18 cellular contexts compared by ENCODE assay signal in the genomic region with DNA sequence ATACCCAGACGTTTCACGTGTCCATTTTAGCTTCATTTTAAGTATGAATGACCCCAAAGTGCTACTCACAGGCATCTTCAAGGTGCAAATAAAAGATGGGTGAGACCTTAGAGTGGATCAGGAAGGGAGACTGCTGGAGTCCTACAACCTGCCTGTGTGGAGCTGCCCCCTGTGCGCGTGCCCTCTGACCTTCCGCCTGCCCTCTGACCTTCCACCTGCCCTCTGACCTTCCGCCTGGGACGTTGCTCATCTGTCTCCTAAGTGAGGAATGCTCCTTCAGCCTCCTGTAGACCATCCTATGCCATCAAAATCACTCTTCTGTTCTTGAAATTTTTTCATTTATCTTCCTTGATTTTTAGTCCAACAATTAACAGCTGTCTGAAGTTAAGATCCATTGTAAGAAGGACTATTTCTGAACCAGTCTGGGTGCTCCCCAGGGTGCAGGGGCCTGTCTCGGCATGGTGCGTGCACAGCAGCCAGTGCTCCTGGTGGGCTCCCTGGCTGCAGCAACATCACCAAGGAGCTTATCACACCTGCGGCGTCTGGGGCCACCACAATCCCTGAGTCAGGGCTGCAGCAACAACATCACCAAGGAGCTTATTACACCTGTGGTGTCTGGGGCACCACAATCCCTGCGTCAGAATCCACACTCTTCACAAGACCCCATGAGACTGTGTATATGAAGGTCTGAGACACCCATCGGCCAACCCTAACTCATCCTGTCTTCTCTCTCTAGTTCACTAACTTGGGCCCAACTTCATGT.
DNase-seq lines count a peak whose midpoint lies in the region; ATAC-seq and TF ChIP-seq lines count a peak whose summit lies in the region.
"Had no signal": no experiment of that assay in that cellular context is flagged by ENCODE, and none has a peak within 500 bp of the region (broad histone marks: within the 10 kb centered on the region; RNA-seq: fewer than 3 reads in every experiment).

No MANE protein-coding gene starts in this region.

- H2BK15ac ChIP-seq in neuronal stem cell (ENCODE audit: low read length): no peak overlapping the region

- H3K36me3 Mint-ChIP-seq in activated naive CD8-positive, alpha-beta T cell treated with anti-CD3 and anti-CD28 coated beads, Interleukin-2, amount 10 ng/mL, durations not matched to agents 7 days and 5 days: no peaks in the 10 kb centered on the region
- H3K36me3 Mint-ChIP-seq in activated naive CD8-positive, alpha-beta T cell treated with anti-CD3 and anti-CD28 coated beads, Interleukin-2, amount 50 U/mL, for 24 hours (ENCODE audit: low read depth): no peaks in the 10 kb centered on the region
- no peaks in the 10 kb centered on the region for H3K36me3 Mint-ChIP-seq in WTC11

- no peaks in the 10 kb centered on the region for H3K4me1 Mint-ChIP-seq in activated naive CD8-positive, alpha-beta T cell treated with anti-CD3 and anti-CD28 coated beads, Interleukin-2, amount 10 ng/mL, durations not matched to agents 7 days and 5 days
- no peaks in the 10 kb centered on the region for H3K4me1 Mint-ChIP-seq in activated naive CD8-positive, alpha-beta T cell treated with anti-CD3 and anti-CD28 coated beads, Interleukin-2, amount 50 U/mL, for 24 hours
- no peaks in the 10 kb centered on the region for H3K4me1 Mint-ChIP-seq in WTC11

- DNase-seq in activated naive CD8-positive, alpha-beta T cell treated with anti-CD3 and anti-CD28 coated beads, Interleukin-2, amount 10 ng/mL, durations not matched to agents 7 days and 5 days: peak; percentile 5
- DNase-seq in activated naive CD8-positive, alpha-beta T cell treated with anti-CD3 and anti-CD28 coated beads, Interleukin-2, amount 50 U/mL, for 24 hours: no peak
- no peak for DNase-seq in WTC11 (ENCODE audit: low spot score)
- DNase-seq in neuronal stem cell (ENCODE audit: low spot score): no peak
- DNase-seq in aorta: peak; percentile 11 to 40
- DNase-seq in A673 (ENCODE audit: low spot score): no peak
- DNase-seq: COR-L47, DMS153, GOT3, NCI-H1048, NCI-H1436 treated with DMSO at 0.1 percent for 48 hours, NCI-H2029 treated with DMSO at 0.1 percent for 48 hours, NCI-H2171 treated with DMSO at 0.1 percent for 48 hours, NCI-H446 treated with DMSO at 0.1 percent for 48 hours had no signal

- intact Hi-C loops in aorta (cut with DNase I) (no loop called here), A673 (cut with micrococcal nuclease; ENCODE audit: unreplicated experiment) (no loop called here)

- no peak overlapping the region for H3K27ac Mint-ChIP-seq in activated naive CD8-positive, alpha-beta T cell treated with anti-CD3 and anti-CD28 coated beads, Interleukin-2, amount 10 ng/mL, durations not matched to agents 7 days and 5 days
- H3K27ac Mint-ChIP-seq in activated naive CD8-positive, alpha-beta T cell treated with anti-CD3 and anti-CD28 coated beads, Interleukin-2, amount 50 U/mL, for 24 hours: no peak overlapping the region
- 0 out of 2 replicates have a peak overlapping the region, but pooled peaks have one; percentile 0 for H3K27ac Mint-ChIP-seq in WTC11

- TF ChIP-seq CTCF in WTC11 (IDR thresholded peaks at IDR 0.05) (no peak), A673 (conservative IDR thresholded peaks at IDR 0.05; ENCODE audit: low read depth, low read length) (no peak)

- POLR2A ChIA-PET in activated naive CD8-positive, alpha-beta T cell treated with anti-CD3 and anti-CD28 coated beads, Interleukin-2, amount 10 ng/mL, durations not matched to agents 7 days and 5 days (lab: Charles Lee): no interaction called here
- POLR2A ChIA-PET in WTC11 (lab: Charles Lee): no interaction called here
- POLR2A ChIA-PET in A673 (lab: Charles Lee; ENCODE audit: low non-redundant PET): no interaction called here

- no peak overlapping the region for H4K91ac ChIP-seq in neuronal stem cell (ENCODE audit: low read depth, low read length, poor library complexity)

- no peak overlapping the region for H2AK5ac ChIP-seq in neuronal stem cell (ENCODE audit: low read depth, low read length)

- ATAC-seq in activated naive CD8-positive, alpha-beta T cell treated with anti-CD3 and anti-CD28 coated beads, Interleukin-2, amount 10 ng/mL, durations not matched to agents 7 days and 5 days (ENCODE audit: low read depth): no peak
- ATAC-seq in activated naive CD8-positive, alpha-beta T cell treated with anti-CD3 and anti-CD28 coated beads, Interleukin-2, amount 50 U/mL, for 24 hours: no peak
- ATAC-seq in WTC11 (no peak), aorta (ENCODE audit: low FRiP score) (no peak), HG03521 (IDR thresholded peaks at IDR 0.05; ENCODE audit: unreplicated experiment) (no peak)
- ATAC-seq: A549 had no signal

- no peaks in the 10 kb centered on the region for H3K27me3 Mint-ChIP-seq in activated naive CD8-positive, alpha-beta T cell treated with anti-CD3 and anti-CD28 coated beads, Interleukin-2, amount 10 ng/mL, durations not matched to agents 7 days and 5 days
- no peaks in the 10 kb centered on the region for H3K27me3 Mint-ChIP-seq in activated naive CD8-positive, alpha-beta T cell treated with anti-CD3 and anti-CD28 coated beads, Interleukin-2, amount 50 U/mL, for 24 hours
- no peaks in the 10 kb centered on the region for H3K27me3 Mint-ChIP-seq in WTC11 (ENCODE audit: low read depth)

- H3K79me1 ChIP-seq in neuronal stem cell (ENCODE audit: low read depth, low read length): peaks cover 1% of the 10 kb centered on the region

- H3K27ac ChIP-seq in neuronal stem cell (replicated peaks; ENCODE audit: low read length): no peak overlapping the region
- H3K27ac ChIP-seq in aorta (ENCODE audit: low read depth in 1 of 2, low read length in 2 of 2): no peak overlapping the region
- no peak overlapping the region for H3K27ac ChIP-seq in A673 (ENCODE audit: low read depth, low read length, poor library complexity, severe bottlenecking)
- H3K27ac ChIP-seq: A549, KMS-11, RWPE1 had no signal

- no peaks in the 10 kb centered on the region for H3K9me3 ChIP-seq in neuronal stem cell (replicated peaks in 1 of 2; ENCODE audit: control insufficient read depth in 2 of 2, insufficient read depth in 1 of 2, low read depth in 1 of 2, low read length in 2 of 2)
- H3K9me3 ChIP-seq in aorta (ENCODE audit: control insufficient read depth, low read length): no peaks in the 10 kb centered on the region
- no peaks in the 10 kb centered on the region for H3K9me3 ChIP-seq in A673 (ENCODE audit: low read depth, low read length, poor library complexity, severe bottlenecking)
- H3K9me3 ChIP-seq: A549 had no signal

- no CpG with 5 or more reads among the region's 13 CpGs for WGBS in neuronal stem cell (ENCODE audit: extremely low coverage in 2 of 2, insufficient read length in 2 of 2, insufficient replicate concordance in 1 of 2), 2 donors
- 87 to 88% methylated on average over 13 of the region's 13 CpGs for WGBS in aorta, 2 donors

- no peak overlapping the region for H3K4me3 Mint-ChIP-seq in activated naive CD8-positive, alpha-beta T cell treated with anti-CD3 and anti-CD28 coated beads, Interleukin-2, amount 10 ng/mL, durations not matched to agents 7 days and 5 days
- no peak overlapping the region for H3K4me3 Mint-ChIP-seq in activated naive CD8-positive, alpha-beta T cell treated with anti-CD3 and anti-CD28 coated beads, Interleukin-2, amount 50 U/mL, for 24 hours
- no peak overlapping the region for H3K4me3 Mint-ChIP-seq in WTC11

- CTCF ChIA-PET in WTC11 (lab: Charles Lee): no interaction called here
- CTCF ChIA-PET in A673 (lab: Charles Lee): no interaction called here

- no peak overlapping the region for H3K4ac ChIP-seq in neuronal stem cell (ENCODE audit: low read length)

- H3K4me3 ChIP-seq in neuronal stem cell (ENCODE audit: low read length in 2 of 2) (peak overlapping the region in 1 of 2 donors; percentile 32), aorta (ENCODE audit: low read length in 2 of 2) (no peak overlapping the region), A673 (ENCODE audit: low read depth, low read length, poor library complexity, severe bottlenecking) (no peak overlapping the region)
- H3K4me3 ChIP-seq: A549 had no signal

- H3K4me1 ChIP-seq in neuronal stem cell (ENCODE audit: control insufficient read depth in 2 of 2, insufficient read depth in 1 of 2, low read depth in 1 of 2, low read length in 2 of 2) (no peaks in the 10 kb centered on the region), aorta (ENCODE audit: control insufficient read depth in 1 of 2, insufficient read depth in 2 of 2, low read length in 2 of 2) (no peaks in the 10 kb centered on the region), A673 (ENCODE audit: insufficient read depth, low read length, poor library complexity, severe bottlenecking) (no peaks in the 10 kb centered on the region)
- H3K4me1 ChIP-seq: A549 had no signal

- no peak overlapping the region for H3K4me2 ChIP-seq in neuronal stem cell (ENCODE audit: insufficient read depth, low read length, poor library complexity, severe bottlenecking)
- H3K4me2 ChIP-seq: A549, KMS-11 had no signal

- H3K27me3 ChIP-seq in neuronal stem cell (ENCODE audit: control insufficient read depth in 3 of 3, insufficient read depth in 3 of 3, low read depth in 1 of 3, low read length in 3 of 3) (no peaks in the 10 kb centered on the region), aorta (ENCODE audit: control insufficient read depth in 1 of 2, insufficient read depth in 2 of 2, low read length in 1 of 2) (no peaks in the 10 kb centered on the region), A673 (replicated peaks; ENCODE audit: insufficient read depth, low read depth, low read length, poor library complexity) (no peaks in the 10 kb centered on the region)

- peak overlapping the region; percentile 55 for H3K18ac ChIP-seq in neuronal stem cell (ENCODE audit: low read length)

- H3K9ac ChIP-seq in neuronal stem cell (ENCODE audit: low read depth, low read length, poor library complexity): no peak overlapping the region
- H3K9ac ChIP-seq: KMS-11 had no signal

- H3K14ac ChIP-seq in neuronal stem cell (ENCODE audit: low read length): no peak overlapping the region

- H2BK12ac ChIP-seq in neuronal stem cell (ENCODE audit: low read length): no peak overlapping the region

- no peaks in the 10 kb centered on the region for H3K9me3 Mint-ChIP-seq in activated naive CD8-positive, alpha-beta T cell treated with anti-CD3 and anti-CD28 coated beads, Interleukin-2, amount 10 ng/mL, durations not matched to agents 7 days and 5 days
- no peaks in the 10 kb centered on the region for H3K9me3 Mint-ChIP-seq in activated naive CD8-positive, alpha-beta T cell treated with anti-CD3 and anti-CD28 coated beads, Interleukin-2, amount 50 U/mL, for 24 hours
- no peaks in the 10 kb centered on the region for H3K9me3 Mint-ChIP-seq in WTC11

- no TSS peak for BruUV-seq in A673 (replicated peaks; lab: Mats Ljungman, UMichigan)

- H3K36me3 ChIP-seq in neuronal stem cell (replicated peaks in 1 of 2; ENCODE audit: control insufficient read depth in 2 of 2, insufficient read depth in 2 of 2, low read length in 2 of 2) (no peaks in the 10 kb centered on the region), aorta (ENCODE audit: control insufficient read depth in 1 of 2, insufficient read depth in 2 of 2, low read length in 1 of 2) (no peaks in the 10 kb centered on the region), A673 (ENCODE audit: insufficient read depth, low read length, poor library complexity, severe bottlenecking) (no peaks in the 10 kb centered on the region)

- H2BK5ac ChIP-seq in neuronal stem cell (ENCODE audit: low read length): no peak overlapping the region

- no peak overlapping the region for H2BK120ac ChIP-seq in neuronal stem cell (ENCODE audit: low read depth, low read length)

- no peak overlapping the region for H3K23ac ChIP-seq in neuronal stem cell (ENCODE audit: low read depth, low read length, poor library complexity)

- no peak overlapping the region for H4K8ac ChIP-seq in neuronal stem cell (ENCODE audit: low read depth, low read length)

- no peak overlapping the region for H2AFZ ChIP-seq in neuronal stem cell (ENCODE audit: low read length)

Comparison
In these comparisons a context has a peak if more than half of its experiments do, and no peak if none do; other contexts are left out.
1. DNase-seq: peak in activated naive CD8-positive, alpha-beta T cell treated with anti-CD3 and anti-CD28 coated beads, Interleukin-2, amount 10 ng/mL, durations not matched to agents 7 days and 5 days (single experiment) and aorta (2 of 2); none in activated naive CD8-positive, alpha-beta T cell treated with anti-CD3 and anti-CD28 coated beads, Interleukin-2, amount 50 U/mL, for 24 hours (single experiment), WTC11 (single experiment), neuronal stem cell (single experiment) and A673 (single experiment).